Comparison of ENCODE assay signal across 9 cellular contexts in the genomic region with DNA sequence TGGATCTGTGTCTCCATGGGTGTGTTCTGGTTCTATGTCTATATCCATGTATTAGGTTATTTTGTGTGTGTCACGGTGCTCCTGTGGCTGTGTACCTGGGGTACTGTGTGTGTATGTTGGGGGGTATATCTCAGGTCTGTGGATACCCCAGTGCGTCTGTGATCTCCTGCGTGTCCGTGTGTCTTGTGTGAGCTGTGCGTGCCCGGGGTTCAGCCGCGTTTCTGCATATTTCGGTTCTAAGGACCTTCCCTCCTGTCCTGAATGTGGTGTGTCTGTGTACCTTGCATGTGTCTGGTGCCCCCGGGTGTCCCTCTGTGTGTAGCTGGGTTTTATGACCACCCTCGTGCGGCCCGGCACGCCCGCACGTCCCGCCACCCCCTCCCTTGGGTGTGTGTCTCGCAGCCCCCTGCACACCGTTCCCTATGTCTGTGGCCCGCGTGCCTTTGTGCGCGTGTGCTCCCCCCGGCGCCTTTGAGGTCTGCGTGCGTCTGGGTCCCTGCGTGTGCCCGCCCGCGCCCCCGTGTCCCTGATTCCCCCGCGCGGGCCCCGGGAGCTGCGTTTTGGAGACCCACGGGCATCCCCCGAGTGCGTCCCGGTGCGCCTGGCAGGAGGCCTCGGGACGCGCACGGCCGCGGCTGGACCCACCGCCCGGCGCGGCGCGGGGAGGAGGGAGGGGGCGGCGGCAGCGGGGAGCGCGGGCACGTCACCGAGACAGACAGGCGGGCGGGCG. TPM values are rescaled to one million over a fixed set of nuclear protein-coding genes. Genes with fewer than 3 reads are reported as not detected.
DNase-seq lines count a peak whose midpoint lies in the region; ATAC-seq and TF ChIP-seq lines count a peak whose summit lies in the region.
"Had no signal": no experiment of that assay in that cellular context is flagged by ENCODE, and none has a peak within 500 bp of the region (broad histone marks: within the 10 kb centered on the region; RNA-seq: fewer than 3 reads in every experiment).

No MANE protein-coding gene starts in this region.

- peaks cover 3% of the 10 kb centered on the region for H3K36me3 Mint-ChIP-seq in activated CD4-positive, alpha-beta T cell treated with anti-CD3 and anti-CD28 coated beads, Interleukin-2, amount 10 ng/mL, durations not matched to agents 24 days and 14 days (ENCODE audit: low read depth)
- no peaks in the 10 kb centered on the region for H3K36me3 Mint-ChIP-seq in WTC11

- H3K9me3 ChIP-seq in iPS DF 6.9 (ENCODE audit: control insufficient read depth, insufficient read depth, low read length): no peaks in the 10 kb centered on the region

- TF ChIP-seq CTCF in WTC11 (IDR thresholded peaks at IDR 0.05): no peak

- H3K4me3 ChIP-seq in iPS DF 6.9 (ENCODE audit: low read length): peak overlapping the region; percentile 18; the same call in 1 of the 2 replicates

- CTCF ChIA-PET in WTC11 (lab: Charles Lee): interaction anchor here (0.8 to 7.4 kb wide), 5 partner anchors 12 to 617 kb away, joined by 3 to 80 read pairs (median 41); a partner anchor contains a TSS

- no peaks in the 10 kb centered on the region; the same call in 1 of the 2 replicates for H3K4me1 ChIP-seq in iPS DF 6.9 (ENCODE audit: control insufficient read depth, insufficient read depth, low read length)

- ATAC-seq in WTC11 (no peak), GM21786 (IDR thresholded peaks at IDR 0.05; ENCODE audit: unreplicated experiment) (no peak), HG03045 (IDR thresholded peaks at IDR 0.05; ENCODE audit: unreplicated experiment) (no peak)

- H3K27me3 Mint-ChIP-seq in activated CD4-positive, alpha-beta T cell treated with anti-CD3 and anti-CD28 coated beads, Interleukin-2, amount 10 ng/mL, durations not matched to agents 24 days and 14 days: peaks cover 31% of the 10 kb centered on the region
- peaks cover 70% of the 10 kb centered on the region for H3K27me3 Mint-ChIP-seq in WTC11 (ENCODE audit: low read depth)

- peaks cover 15% of the 10 kb centered on the region for H3K27me3 ChIP-seq in iPS DF 6.9 (ENCODE audit: control insufficient read depth, insufficient read depth, low read length)

- peaks cover 43% of the 10 kb centered on the region for H3K4me1 Mint-ChIP-seq in activated CD4-positive, alpha-beta T cell treated with anti-CD3 and anti-CD28 coated beads, Interleukin-2, amount 10 ng/mL, durations not matched to agents 24 days and 14 days
- peaks cover 13% of the 10 kb centered on the region for H3K4me1 Mint-ChIP-seq in WTC11

- DNase-seq in activated CD4-positive, alpha-beta T cell treated with anti-CD3 and anti-CD28 coated beads, Interleukin-2, amount 10 ng/mL, durations not matched to agents 24 days and 14 days: no peak
- DNase-seq in activated CD4-positive, alpha-beta T cell treated with anti-CD3 and anti-CD28 coated beads for 4 hours: no peak
- DNase-seq in WTC11 (ENCODE audit: low spot score): no peak
- DNase-seq in iPS DF 6.9 (ENCODE audit: low read depth, low spot score): no peak
- no peak for DNase-seq in A172 (ENCODE audit: low spot score)

- peak overlapping the region; percentile 83 for H3K27ac Mint-ChIP-seq in activated CD4-positive, alpha-beta T cell treated with anti-CD3 and anti-CD28 coated beads, Interleukin-2, amount 10 ng/mL, durations not matched to agents 24 days and 14 days
- no peak overlapping the region for H3K27ac Mint-ChIP-seq in WTC11

- peak overlapping the region; percentile 72 for H3K4me3 Mint-ChIP-seq in activated CD4-positive, alpha-beta T cell treated with anti-CD3 and anti-CD28 coated beads, Interleukin-2, amount 10 ng/mL, durations not matched to agents 24 days and 14 days
- H3K4me3 Mint-ChIP-seq in WTC11: peak overlapping the region; percentile 67

- POLR2A ChIA-PET in WTC11 (lab: Charles Lee): interaction anchor here (1.6 kb wide), 1 partner anchor 17 kb away, joined by 4 read pairs; no protein-coding TSS in a partner anchor

- WGBS in iPS DF 6.9 (ENCODE audit: insufficient coverage, insufficient read length): no CpG with 5 or more reads among the region's 64 CpGs

- intact Hi-C loops in activated CD4-positive, alpha-beta T cell treated with anti-CD3 and anti-CD28 coated beads, Interleukin-2, amount 10 ng/mL, durations not matched to agents 24 days and 14 days (cut with micrococcal nuclease): no loop called here

- no peak overlapping the region for H3K27ac ChIP-seq in iPS DF 6.9 (ENCODE audit: low read length)
- H3K27ac ChIP-seq in temporal lobe (ENCODE audit: low read depth, low read length): peak overlapping the region; percentile 30
- H3K27ac ChIP-seq: PC-9 had no signal

- H3K9me3 Mint-ChIP-seq in activated CD4-positive, alpha-beta T cell treated with anti-CD3 and anti-CD28 coated beads, Interleukin-2, amount 10 ng/mL, durations not matched to agents 24 days and 14 days: no peaks in the 10 kb centered on the region
- H3K9me3 Mint-ChIP-seq in WTC11: no peaks in the 10 kb centered on the region

- H3K36me3 ChIP-seq in iPS DF 6.9 (ENCODE audit: control insufficient read depth, insufficient read depth, low read length): no peaks in the 10 kb centered on the region

TF ChIP-seq in WTC11, 78 proteins besides CTCF, POLR2A, EP300 and RAD21:
- TF ChIP-seq, protein P1, sequence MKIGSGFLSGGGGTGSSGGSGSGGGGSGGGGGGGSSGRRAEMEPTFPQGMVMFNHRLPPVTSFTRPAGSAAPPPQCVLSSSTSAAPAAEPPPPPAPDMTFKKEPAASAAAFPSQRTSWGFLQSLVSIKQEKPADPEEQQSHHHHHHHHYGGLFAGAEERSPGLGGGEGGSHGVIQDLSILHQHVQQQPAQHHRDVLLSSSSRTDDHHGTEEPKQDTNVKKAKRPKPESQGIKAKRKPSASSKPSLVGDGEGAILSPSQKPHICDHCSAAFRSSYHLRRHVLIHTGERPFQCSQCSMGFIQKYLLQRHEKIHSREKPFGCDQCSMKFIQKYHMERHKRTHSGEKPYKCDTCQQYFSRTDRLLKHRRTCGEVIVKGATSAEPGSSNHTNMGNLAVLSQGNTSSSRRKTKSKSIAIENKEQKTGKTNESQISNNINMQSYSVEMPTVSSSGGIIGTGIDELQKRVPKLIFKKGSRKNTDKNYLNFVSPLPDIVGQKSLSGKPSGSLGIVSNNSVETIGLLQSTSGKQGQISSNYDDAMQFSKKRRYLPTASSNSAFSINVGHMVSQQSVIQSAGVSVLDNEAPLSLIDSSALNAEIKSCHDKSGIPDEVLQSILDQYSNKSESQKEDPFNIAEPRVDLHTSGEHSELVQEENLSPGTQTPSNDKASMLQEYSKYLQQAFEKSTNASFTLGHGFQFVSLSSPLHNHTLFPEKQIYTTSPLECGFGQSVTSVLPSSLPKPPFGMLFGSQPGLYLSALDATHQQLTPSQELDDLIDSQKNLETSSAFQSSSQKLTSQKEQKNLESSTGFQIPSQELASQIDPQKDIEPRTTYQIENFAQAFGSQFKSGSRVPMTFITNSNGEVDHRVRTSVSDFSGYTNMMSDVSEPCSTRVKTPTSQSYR (CRISPR knock-in tag; IDR thresholded peaks at IDR 0.05): no peak
- TF ChIP-seq RELA (CRISPR knock-in tag; IDR thresholded peaks at IDR 0.05; ENCODE audit: borderline replicate concordance): 0 out of 2 replicates have a peak, but pooled peaks have one; percentile 49

RNA-seq across cellular contexts. Expression of a gene that starts 12.3 kb away (rescaled TPM):
- total RNA-seq in activated CD4-positive, alpha-beta T cell treated with anti-CD3 and anti-CD28 coated beads, Interleukin-2, amount 10 ng/mL, durations not matched to agents 24 days and 14 days: 1.4 and 1.9 TPM in 2 replicates
- 0.66 to 1.1 TPM (median 0.71 TPM) in 3 replicates for total RNA-seq in WTC11 (2021)
- 3.0 TPM for total RNA-seq in temporal lobe
- total RNA-seq in A172 (2014; rRNA removed; shearing (Covaris generic)): not detected in 2 replicates

RNA-seq across cellular contexts. Expression of a gene that starts 41.2 kb away (rescaled TPM):
- 16.2 and 18.6 TPM in 2 replicates for total RNA-seq in activated CD4-positive, alpha-beta T cell treated with anti-CD3 and anti-CD28 coated beads, Interleukin-2, amount 10 ng/mL, durations not matched to agents 24 days and 14 days
- 5.0 to 7.2 TPM (median 6.4 TPM) in 3 replicates for total RNA-seq in WTC11 (2021)
- total RNA-seq in temporal lobe: 14.8 TPM
- 0.48 and 3.0 TPM in 2 replicates for total RNA-seq in A172 (2014; rRNA removed; shearing (Covaris generic))

RNA-seq across cellular contexts. Expression of a gene that starts 41.3 kb away (rescaled TPM):
- 38.5 and 39.4 TPM in 2 replicates for total RNA-seq in activated CD4-positive, alpha-beta T cell treated with anti-CD3 and anti-CD28 coated beads, Interleukin-2, amount 10 ng/mL, durations not matched to agents 24 days and 14 days
- 36.6 to 44.2 TPM (median 42.2 TPM) in 3 replicates for total RNA-seq in WTC11 (2021)
- total RNA-seq in temporal lobe: 11.8 TPM
- total RNA-seq in A172 (2014; rRNA removed; shearing (Covaris generic)): 29.7 and 30.8 TPM in 2 replicates
